ENCODE assay signal across 18 cellular contexts in the genomic region with DNA sequence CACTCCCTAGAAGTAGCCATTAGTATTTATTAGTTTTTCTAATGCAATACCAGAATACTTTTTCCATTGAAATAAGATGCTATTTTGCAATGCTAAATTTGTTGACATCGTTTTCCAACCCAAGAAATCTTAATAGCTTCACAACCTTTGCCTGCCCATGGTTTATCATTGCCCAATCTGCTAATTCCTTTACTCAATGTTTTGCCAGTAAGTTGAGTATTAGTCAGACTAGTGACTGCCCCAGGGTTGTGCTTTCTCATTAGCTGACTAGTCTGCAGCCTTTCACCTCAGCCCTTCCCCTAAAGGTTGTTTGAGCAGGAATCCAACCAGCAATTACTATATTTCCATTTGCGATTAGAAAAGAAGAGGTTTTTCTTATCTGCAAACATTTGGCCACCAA.
A peak's percentile ranks its signal among the peaks of the same experiment; 100 is the strongest.
DNase-seq lines count a peak whose midpoint lies in the region; ATAC-seq and TF ChIP-seq lines count a peak whose summit lies in the region.
"Had no signal": no experiment of that assay in that cellular context is flagged by ENCODE, and none has a peak within 500 bp of the region (broad histone marks: within the 10 kb centered on the region; RNA-seq: fewer than 3 reads in every experiment).

No MANE protein-coding gene starts in this region.

- no peak for TF ChIP-seq POLR2A in heart left ventricle (IDR thresholded peaks at IDR 0.05)

- H3K4me1 ChIP-seq in heart left ventricle = peaks cover 0 to 12% (median 6%) of the 10 kb centered on the region in 12 donors
- H3K4me1 ChIP-seq: prostate gland had no signal

- intact Hi-C loops in heart left ventricle (cut with DNase I) = no loop called here

- no peak for TF ChIP-seq CTCF in choroid plexus epithelial cell (conservative IDR thresholded peaks at IDR 0.05; ENCODE audit: low read depth, low read length)
- TF ChIP-seq CTCF in heart left ventricle (IDR thresholded peaks at IDR 0.05) = no peak

- no peaks in the 10 kb centered on the region for H3K27me3 ChIP-seq in heart left ventricle
- H3K27me3 ChIP-seq: BE2C, heart right ventricle had no signal

- no peaks in the 10 kb centered on the region for H3K36me3 ChIP-seq in heart left ventricle
- H3K36me3 ChIP-seq: BE2C, heart right ventricle, prostate gland had no signal

- H3K4me3 ChIP-seq in choroid plexus epithelial cell (ENCODE audit: low read depth, low read length) (no peak overlapping the region), heart left ventricle (no peak overlapping the region)
- H3K4me3 ChIP-seq: heart right ventricle, prostate gland had no signal

- DNase-seq in AML-193 (lab: John Stamatoyannopoulos, UW) = peak; percentile 14 to 18
- DNase-seq in M059J (ENCODE audit: low read depth) = peak; percentile 83
- peak; percentile 88 for DNase-seq in choroid plexus epithelial cell (ENCODE audit: low read depth)
- DNase-seq in kidney glomerular epithelial cell (lab: John Stamatoyannopoulos, UW) = peak; percentile 48
- no peak for DNase-seq in NCI-H2171 treated with DMSO at 0.1 percent for 48 hours (lab: John Stamatoyannopoulos, UW)
- DNase-seq in activated naive CD4-positive, alpha-beta T cell treated with anti-CD3 and anti-CD28 coated beads, Interleukin-2, amount 50 U/mL, for 72 hours (ENCODE audit: low spot score in 2 of 2) = no peak
- DNase-seq in heart left ventricle = no peak
- no peak for DNase-seq in activated T-cell treated with anti-CD3 and anti-CD28 coated beads, Interleukin-2, amount 50 U/mL, for 1 hour
- DNase-seq: activated CD4-positive, alpha-beta T cell treated with anti-CD3 and anti-CD28 coated beads, Interleukin-2, amount 50 U/mL, for 4 hours; BE2C; DND-41; heart right ventricle; left colon; NCI-H1417 treated with DMSO at 0.1 percent for 48 hours; NCI-H510A; stimulated activated CD4-positive, alpha-beta T cell treated with anti-CD3 and anti-CD28 coated beads, Interleukin-2, amount 100 ng/mL, for 24 hours; stimulated activated CD8-positive, alpha-beta memory T cell treated with anti-CD3 and anti-CD28 coated beads, Interleukin-4, amount 100 ng/mL, for 48 hours had no signal

- H3K9me3 Mint-ChIP-seq in activated naive CD4-positive, alpha-beta T cell treated with anti-CD3 and anti-CD28 coated beads, Interleukin-2, amount 50 U/mL, for 72 hours = no peaks in the 10 kb centered on the region

- H3K9me3 ChIP-seq in heart left ventricle = no peaks in the 10 kb centered on the region
- H3K9me3 ChIP-seq: BE2C, heart right ventricle, prostate gland had no signal

- no peaks in the 10 kb centered on the region for H3K36me3 Mint-ChIP-seq in activated naive CD4-positive, alpha-beta T cell treated with anti-CD3 and anti-CD28 coated beads, Interleukin-2, amount 50 U/mL, for 72 hours

- H3K27ac Mint-ChIP-seq in activated naive CD4-positive, alpha-beta T cell treated with anti-CD3 and anti-CD28 coated beads, Interleukin-2, amount 50 U/mL, for 72 hours = no peak overlapping the region

- 95 to 100% (median 95%) methylated on average over 2 of the region's 2 CpGs for WGBS in heart left ventricle, 4 donors

- no peak for ATAC-seq in activated naive CD4-positive, alpha-beta T cell treated with anti-CD3 and anti-CD28 coated beads, Interleukin-2, amount 50 U/mL, for 72 hours
- no peak for ATAC-seq in heart left ventricle
- ATAC-seq: heart right ventricle, left colon had no signal

- no peak overlapping the region for H3K27ac ChIP-seq in heart left ventricle
- H3K27ac ChIP-seq: heart right ventricle, prostate gland had no signal

Comparison
In these comparisons a context has a peak if more than half of its experiments do, and no peak if none do; other contexts are left out.
1. DNase-seq: peak in AML-193 (2 of 2), M059J (single experiment), choroid plexus epithelial cell (single experiment) and kidney glomerular epithelial cell (single experiment); none in NCI-H2171 treated with DMSO at 0.1 percent for 48 hours (single experiment), activated naive CD4-positive, alpha-beta T cell treated with anti-CD3 and anti-CD28 coated beads, Interleukin-2, amount 50 U/mL, for 72 hours (0 of 2), heart left ventricle (0 of 5) and activated T-cell treated with anti-CD3 and anti-CD28 coated beads, Interleukin-2, amount 50 U/mL, for 1 hour (single experiment).